ENCODE assay signal across 1 cellular context in the genomic region with DNA sequence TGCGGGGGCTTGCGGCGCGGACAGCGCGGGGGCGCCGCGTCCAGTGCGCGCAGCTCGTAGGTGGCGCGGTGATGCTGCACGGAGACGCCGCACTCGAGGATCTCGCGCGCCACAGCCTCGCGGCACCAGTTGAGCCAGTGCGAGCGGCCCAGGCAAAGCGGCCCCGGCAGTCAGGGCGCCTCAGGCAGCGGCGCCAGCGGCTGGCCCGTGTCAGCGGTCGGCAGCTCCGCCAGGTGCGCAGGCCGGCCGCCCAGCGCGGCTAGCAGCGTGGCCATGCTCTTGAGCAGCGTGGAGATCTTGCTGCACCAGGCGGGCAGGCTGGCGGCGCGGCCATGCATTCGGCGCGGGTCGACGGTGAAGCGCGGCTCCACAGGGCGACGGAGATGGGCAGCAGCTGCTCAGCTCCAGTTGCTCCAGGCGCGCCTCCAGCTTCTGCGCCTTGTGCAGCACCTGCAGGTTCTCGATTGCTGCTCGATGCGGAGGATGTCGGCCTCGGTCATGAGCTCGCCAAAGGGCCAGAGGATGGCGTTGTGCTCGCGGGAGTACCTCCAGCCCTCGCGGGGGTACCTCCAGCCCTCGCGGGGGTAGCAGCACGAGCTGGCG.
TF ChIP-seq lines count a peak whose summit lies in the region.

No MANE protein-coding gene starts in this region.

TF ChIP-seq in endothelial cell of umbilical vein, 7 proteins besides CTCF, POLR2A, EP300 and RAD21:
- peak; percentile 0 for TF ChIP-seq EZH2 (IDR thresholded peaks at IDR 0.05; ENCODE audit: borderline replicate concordance, low read depth, low read length, severe bottlenecking)
